Comparison of ENCODE assay signal across 28 cellular contexts in the genomic region with DNA sequence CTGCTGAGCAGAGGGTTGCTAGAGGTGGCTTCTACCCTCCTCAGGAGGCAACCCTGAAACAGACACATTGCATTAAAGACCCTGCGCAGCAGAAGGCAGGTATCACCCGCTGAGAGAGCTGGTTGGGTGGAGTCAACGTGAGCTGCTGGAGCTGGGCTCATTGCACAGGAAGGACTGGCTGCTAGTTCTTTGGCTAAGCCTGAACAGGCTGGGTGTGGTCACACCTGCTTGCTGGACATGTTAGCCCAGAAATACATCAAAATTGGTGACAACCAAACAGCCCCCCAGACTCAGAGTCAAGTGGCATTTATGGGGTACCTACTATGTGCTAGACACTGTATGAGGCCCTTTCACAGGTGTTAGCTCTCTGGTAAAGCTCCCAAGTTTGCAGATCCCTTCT.
"Had no signal": no experiment of that assay in that cellular context is flagged by ENCODE, and none has a peak within 500 bp of the region (broad histone marks: within the 10 kb centered on the region; RNA-seq: fewer than 3 reads in every experiment).

No MANE protein-coding gene starts in this region.

- DNase-seq: activated B cell treated with CpG ODN at 0.5 μM for 24 hours; activated CD4-positive, alpha-beta T cell treated with anti-CD3 and anti-CD28 coated beads for 36 hours; activated CD4-positive, alpha-beta T cell treated with anti-CD3 and anti-CD28 coated beads, Interleukin-2, amount 50 U/mL, for 4 hours; activated CD8-positive, alpha-beta memory T cell treated with anti-CD3 and anti-CD28 coated beads for 24 hours; activated CD8-positive, alpha-beta memory T cell treated with anti-CD3 and anti-CD28 coated beads, Interleukin-2, amount 50 U/mL, for 4 hours; activated naive CD4-positive, alpha-beta T cell; activated naive CD8-positive, alpha-beta T cell treated with anti-CD3 and anti-CD28 coated beads for 36 hours; activated T-cell treated with anti-CD3 and anti-CD28 coated beads, Interleukin-2, amount 50 U/mL, for 24 hours; amniotic stem cell; cortex of kidney; endodermal cell; heart left ventricle; naive B cell; occipital lobe; retina; sigmoid colon; stimulated activated CD4-positive, alpha-beta T cell treated with anti-CD3 and anti-CD28 coated beads, Interleukin-15, amount 100 ng/mL, for 24 hours; stimulated activated CD4-positive, alpha-beta T cell treated with anti-CD3 and anti-CD28 coated beads, Interleukin-2, amount 100 ng/mL, for 48 hours; stimulated activated CD8-positive, alpha-beta memory T cell treated with anti-CD3 and anti-CD28 coated beads, Interleukin-4, amount 100 ng/mL, for 48 hours; stimulated activated naive B cell treated with anti-CD40 and anti-IgM and Interleukin-4, amounts not matched to agents 10 μg/mL and 1 μg/mL and 100 μg/mL, for 72 hours; T1000 had no signal

- H3K9me3 ChIP-seq: heart left ventricle, sigmoid colon, vagina had no signal

- H3K27ac ChIP-seq: heart left ventricle, sigmoid colon, vagina had no signal

- H3K9me3 Mint-ChIP-seq: activated B cell treated with CpG ODN at 0.5 μM for 24 hours; activated naive CD8-positive, alpha-beta T cell treated with anti-CD3 and anti-CD28 coated beads for 36 hours; activated T-cell treated with anti-CD3 and anti-CD28 coated beads, Interleukin-2, amount 50 U/mL, for 24 hours; activated T-helper 2 cell treated with anti-CD3 and anti-CD28 coated beads, Interferon-gamma antibody, Interleukin-2, Interleukin-4, amounts not matched to agents 10 μg/mL and 5 μg/mL and 100 μg/mL, durations not matched to agents 14 hours and 24 hours and 36 hours; endodermal cell; memory B cell; naive B cell; stimulated activated naive B cell treated with anti-CD40 and anti-IgM and Interleukin-4, amounts not matched to agents 10 μg/mL and 1 μg/mL and 100 μg/mL, for 72 hours; type B pancreatic cell had no signal

- ATAC-seq: activated CD4-positive, alpha-beta T cell treated with anti-CD3 and anti-CD28 coated beads for 36 hours; heart left ventricle; stimulated activated naive B cell treated with anti-CD40 and anti-IgM and Interleukin-4, amounts not matched to agents 10 μg/mL and 1 μg/mL and 100 μg/mL, for 72 hours had no signal

- H3K4me1 Mint-ChIP-seq: activated CD4-positive, alpha-beta T cell treated with anti-CD3 and anti-CD28 coated beads for 36 hours; activated naive CD8-positive, alpha-beta T cell treated with anti-CD3 and anti-CD28 coated beads for 36 hours had no signal

- FAIRE-seq: islet of Langerhans had no signal

- H3K4me2 ChIP-seq: smooth muscle cell had no signal

- H3K27ac Mint-ChIP-seq: activated B cell treated with CpG ODN at 0.5 μM for 24 hours; activated CD4-positive, alpha-beta T cell treated with anti-CD3 and anti-CD28 coated beads for 36 hours; activated naive CD8-positive, alpha-beta T cell treated with anti-CD3 and anti-CD28 coated beads for 36 hours; activated T-cell treated with anti-CD3 and anti-CD28 coated beads, Interleukin-2, amount 50 U/mL, for 24 hours; activated T-helper 2 cell treated with anti-CD3 and anti-CD28 coated beads, Interferon-gamma antibody, Interleukin-2, Interleukin-4, amounts not matched to agents 10 μg/mL and 5 μg/mL and 100 μg/mL, durations not matched to agents 14 hours and 24 hours and 36 hours; endodermal cell; memory B cell; naive B cell; progenitor cell of endocrine pancreas; stimulated activated naive B cell treated with anti-CD40 and anti-IgM and Interleukin-4, amounts not matched to agents 10 μg/mL and 1 μg/mL and 100 μg/mL, for 72 hours; type B pancreatic cell had no signal

- H3K36me3 ChIP-seq: heart left ventricle, sigmoid colon, vagina had no signal

- H3K4me1 ChIP-seq: sigmoid colon, vagina had no signal

- H3K4me3 ChIP-seq: heart left ventricle, sigmoid colon, smooth muscle cell, vagina had no signal

- H3K36me3 Mint-ChIP-seq: activated naive CD8-positive, alpha-beta T cell treated with anti-CD3 and anti-CD28 coated beads for 36 hours; memory B cell; naive B cell; stimulated activated naive B cell treated with anti-CD40 and anti-IgM and Interleukin-4, amounts not matched to agents 10 μg/mL and 1 μg/mL and 100 μg/mL, for 72 hours; type B pancreatic cell had no signal

- H3K4me3 Mint-ChIP-seq: activated B cell treated with CpG ODN at 0.5 μM for 24 hours; activated CD4-positive, alpha-beta T cell treated with anti-CD3 and anti-CD28 coated beads for 36 hours; activated naive CD8-positive, alpha-beta T cell treated with anti-CD3 and anti-CD28 coated beads for 36 hours; activated T-cell treated with anti-CD3 and anti-CD28 coated beads, Interleukin-2, amount 50 U/mL, for 24 hours; endodermal cell; memory B cell; naive B cell; stimulated activated naive B cell treated with anti-CD40 and anti-IgM and Interleukin-4, amounts not matched to agents 10 μg/mL and 1 μg/mL and 100 μg/mL, for 72 hours; type B pancreatic cell had no signal

- H3K27me3 ChIP-seq: heart left ventricle, sigmoid colon, vagina had no signal

- H3K27me3 Mint-ChIP-seq: activated B cell treated with CpG ODN at 0.5 μM for 24 hours; activated CD4-positive, alpha-beta T cell treated with anti-CD3 and anti-CD28 coated beads for 36 hours; activated naive CD8-positive, alpha-beta T cell treated with anti-CD3 and anti-CD28 coated beads for 36 hours; activated T-cell treated with anti-CD3 and anti-CD28 coated beads, Interleukin-2, amount 50 U/mL, for 24 hours; memory B cell; naive B cell; progenitor cell of endocrine pancreas; stimulated activated naive B cell treated with anti-CD40 and anti-IgM and Interleukin-4, amounts not matched to agents 10 μg/mL and 1 μg/mL and 100 μg/mL, for 72 hours; type B pancreatic cell had no signal
